31 cellular contexts compared by ENCODE assay signal in the genomic region with DNA sequence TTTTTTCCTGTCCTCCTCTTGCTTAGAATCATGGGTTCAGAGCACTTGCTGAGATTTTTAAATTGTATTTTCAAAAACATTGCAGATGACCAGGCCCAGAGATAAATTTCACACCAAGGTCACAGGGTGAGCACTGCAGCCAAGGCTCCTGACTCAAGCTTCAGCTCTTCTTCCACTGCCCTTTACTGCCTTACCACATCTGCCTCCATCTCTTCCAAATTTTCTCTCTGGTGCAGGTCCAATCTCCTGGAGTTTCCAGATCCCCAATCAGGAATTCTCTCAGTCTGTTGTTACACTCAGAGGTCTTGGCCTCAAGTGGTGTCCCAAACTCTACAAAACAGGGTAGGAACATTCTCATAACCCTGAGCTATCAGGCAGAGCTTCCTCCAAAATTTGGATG. TPM values are rescaled to one million over a fixed set of nuclear protein-coding genes. Genes with fewer than 3 reads are reported as not detected.
"Had no signal": no experiment of that assay in that cellular context is flagged by ENCODE, and none has a peak within 500 bp of the region (broad histone marks: within the 10 kb centered on the region; RNA-seq: fewer than 3 reads in every experiment).

No MANE protein-coding gene starts in this region.

- H3K36me3 ChIP-seq: brain microvascular endothelial cell had no signal

- H3K4me3 ChIP-seq: body of pancreas, breast epithelium had no signal

- DNase-seq: activated B cell treated with CpG ODN at 0.5 μM for 24 hours; activated CD4-positive, alpha-beta memory T cell treated with anti-CD3 and anti-CD28 coated beads for 36 hours; activated CD4-positive, alpha-beta T cell treated with anti-CD3 and anti-CD28 coated beads for 4 hours; activated CD4-positive, alpha-beta T cell treated with anti-CD3 and anti-CD28 coated beads, Interleukin-2, amount 10 ng/mL, durations not matched to agents 24 days and 14 days; activated CD4-positive, alpha-beta T cell treated with anti-CD3 and anti-CD28 coated beads, Interleukin-2, amount 50 U/mL, for 1 hour; activated CD4-positive, alpha-beta T cell treated with anti-CD3 and anti-CD28 coated beads, Interleukin-2, amount 50 U/mL, for 4 hours; activated CD4-positive, CD25-positive, alpha-beta regulatory T cell treated with anti-CD3 and anti-CD28 coated beads, Interleukin-2, amount 50 U/mL, for 72 hours; activated CD8-positive, alpha-beta memory T cell treated with anti-CD3 and anti-CD28 coated beads, Interleukin-2, amount 50 U/mL, for 4 hours; activated CD8-positive, alpha-beta T cell treated with anti-CD3 and anti-CD28 coated beads for 36 hours; activated effector memory CD4-positive, alpha-beta T cell treated with anti-CD3 and anti-CD28 coated beads, Interleukin-2, amount 50 U/mL, for 16 hours; activated gamma-delta T cell treated with Interleukin-2 at 50 U/mL for 16 hours; activated naive CD4-positive, alpha-beta T cell; activated naive CD4-positive, alpha-beta T cell treated with anti-CD3 and anti-CD28 coated beads for 36 hours; activated naive CD4-positive, alpha-beta T cell treated with anti-CD3 and anti-CD28 coated beads, Interleukin-2, amount 50 U/mL, for 16 hours; activated naive CD8-positive, alpha-beta T cell treated with anti-CD3 and anti-CD28 coated beads for 36 hours; activated T-cell treated with anti-CD3 and anti-CD28 coated beads for 4 hours; activated T-cell treated with anti-CD3 and anti-CD28 coated beads, Interleukin-2, amount 50 U/mL, for 1 hour; activated T-cell treated with anti-CD3 and anti-CD28 coated beads, Interleukin-2, amount 50 U/mL, for 4 hours; activated T-cell treated with anti-CD3 and anti-CD28 coated beads, Interleukin-2, amount 50 U/mL, for 72 hours; amygdala; anterior cingulate cortex; body of pancreas; brain microvascular endothelial cell; SW 1271; T-helper 1 cell; T-helper 2 cell; T-helper 9 cell had no signal

- ATAC-seq: activated CD8-positive, alpha-beta T cell treated with anti-CD3 and anti-CD28 coated beads for 36 hours; activated naive CD4-positive, alpha-beta T cell treated with anti-CD3 and anti-CD28 coated beads, Interleukin-2, amount 50 U/mL, for 72 hours; activated T-cell treated with anti-CD3 and anti-CD28 coated beads, Interleukin-2, amount 50 U/mL, for 4 hours; activated T-cell treated with anti-CD3 and anti-CD28 coated beads, Interleukin-2, amount 50 U/mL, for 72 hours; activated T-helper 17 cell treated with anti-CD3 and anti-CD28 coated beads, Interleukin-2, amount 50 U/mL, for 72 hours; body of pancreas had no signal

- H3K4me1 ChIP-seq: body of pancreas, breast epithelium had no signal

- H3K9me3 ChIP-seq: body of pancreas, breast epithelium had no signal

- H3K27me3 ChIP-seq: body of pancreas, breast epithelium had no signal

- H3K27ac ChIP-seq: body of pancreas, brain microvascular endothelial cell, breast epithelium, VCaP had no signal

RNA-seq across cellular contexts. Expression of a gene that starts 12.7 kb away (rescaled TPM):
- total RNA-seq: activated B cell treated with CpG ODN at 0.5 μM for 24 hours; activated CD8-positive, alpha-beta T cell treated with anti-CD3 and anti-CD28 coated beads for 36 hours; activated naive CD4-positive, alpha-beta T cell treated with anti-CD3 and anti-CD28 coated beads for 36 hours; activated naive CD8-positive, alpha-beta T cell treated with anti-CD3 and anti-CD28 coated beads for 36 hours had no signal
